Comparison of ENCODE assay signal across 8 cellular contexts in the genomic region with DNA sequence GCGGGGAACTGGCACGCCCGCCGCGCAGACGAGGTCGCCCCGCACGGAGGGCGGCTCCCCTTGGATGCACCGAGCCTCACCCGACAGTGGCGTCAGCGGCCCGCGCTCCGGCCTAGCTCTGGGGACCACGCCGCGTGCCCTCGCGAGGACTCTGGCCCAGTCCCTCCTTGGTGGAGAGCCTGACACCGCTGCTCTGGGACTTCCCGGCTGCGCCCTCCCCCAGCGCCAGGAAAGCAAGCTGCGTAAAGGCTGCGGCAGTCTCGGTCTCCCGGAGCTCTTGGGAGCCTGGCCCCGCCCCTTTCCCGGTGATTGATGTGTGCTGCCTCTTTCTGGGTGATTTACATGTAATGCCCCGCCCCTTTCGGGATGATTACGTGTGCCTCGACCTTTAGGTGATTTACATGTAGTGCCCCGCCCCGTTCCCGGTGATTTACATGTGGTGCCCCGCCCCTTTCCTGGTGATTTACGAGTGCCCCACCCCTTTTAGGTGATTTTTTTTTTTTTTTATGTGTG. TPM values are rescaled to one million over a fixed set of nuclear protein-coding genes. Genes with fewer than 3 reads are reported as not detected.
DNase-seq lines count a peak whose midpoint lies in the region; ATAC-seq and TF ChIP-seq lines count a peak whose summit lies in the region.

A gene (minus strand): TSS at position 248 of the 513 bp plus-strand sequence. CDS start 252 bp downstream, outside the sequence.

- peak within 1 kb of the TSS; percentile 91 for H3K9ac ChIP-seq in adipocyte (ENCODE audit: low read length)
- H3K9ac ChIP-seq in parathyroid adenoma, result no peak within 1 kb of the TSS

- WGBS in tibial nerve, 2 donors, result 1% methylated on average over 11 to 32 of the region's 41 CpGs

- no peaks in the 10 kb centered on the region for H3K9me3 ChIP-seq in adipocyte (ENCODE audit: control insufficient read depth, low read length)
- no peaks in the 10 kb centered on the region for H3K9me3 ChIP-seq in cardiac muscle cell (ENCODE audit: low read depth)
- H3K9me3 ChIP-seq in parathyroid adenoma (ENCODE audit: control insufficient read depth, low read length), result no peaks in the 10 kb centered on the region
- no peaks in the 10 kb centered on the region for H3K9me3 ChIP-seq in tibial nerve

- TF ChIP-seq EP300 in tibial nerve (IDR thresholded peaks at IDR 0.05), result peak; percentile 52 to 97

- H3K4me1 ChIP-seq in adipocyte (ENCODE audit: control insufficient read depth, insufficient read depth, low read length) (peaks cover 23% of the 10 kb centered on the region), cardiac muscle cell (ENCODE audit: low read depth) (no peaks in the 10 kb centered on the region), parathyroid adenoma (peaks cover 4% of the 10 kb centered on the region), tibial nerve (peaks cover 0 to 77% (median 15%) of the 10 kb centered on the region in 4 donors)

- TF ChIP-seq POLR2A in GM10847 (IDR thresholded peaks at IDR 0.05; ENCODE audit: extremely low read depth, insufficient read length), result peak; percentile 83
- TF ChIP-seq POLR2A in tibial nerve (IDR thresholded peaks at IDR 0.05), result peak; percentile 79 to 92

- H3K27ac ChIP-seq in cardiac muscle cell (peak within 1 kb of the TSS; percentile 89), parathyroid adenoma (peak within 1 kb of the TSS; percentile 59), tibial nerve (peak within 1 kb of the TSS; percentile 90 to 96 (median 95))

- TF ChIP-seq CTCF in cardiac muscle cell (IDR thresholded peaks at IDR 0.05; ENCODE audit: low read depth, low read length) (no peak), parathyroid adenoma (IDR thresholded peaks at IDR 0.05) (no peak), tibial nerve (IDR thresholded peaks at IDR 0.05) (no peak)

- peaks cover 3% of the 10 kb centered on the region for H3K79me2 ChIP-seq in parathyroid adenoma

- peaks cover 30% of the 10 kb centered on the region for H3K36me3 ChIP-seq in adipocyte (ENCODE audit: control insufficient read depth, insufficient read depth, low read length, severe bottlenecking)
- peaks cover 16% of the 10 kb centered on the region for H3K36me3 ChIP-seq in cardiac muscle cell
- no peaks in the 10 kb centered on the region for H3K36me3 ChIP-seq in parathyroid adenoma (ENCODE audit: control insufficient read depth, insufficient read depth, low read length)
- peaks cover 0 to 38% (median 18%) of the 10 kb centered on the region in 3 donors for H3K36me3 ChIP-seq in tibial nerve

- DNase-seq in NCI-H1092 (lab: John Stamatoyannopoulos, UW) (peak; percentile 66), SW 1271 (lab: John Stamatoyannopoulos, UW) (peak; percentile 78 to 92), adipocyte (ENCODE audit: low read depth) (peak; percentile 100), cardiac muscle cell (ENCODE audit: low read depth in 1 of 2, low spot score in 1 of 2) (peak; percentile 100), tibial nerve (ENCODE audit: low spot score in 2 of 2) (peak; percentile 100)

- H3K4me3 ChIP-seq in adipocyte (ENCODE audit: low read length) (peak within 1 kb of the TSS; percentile 81), cardiac muscle cell (peak within 1 kb of the TSS; percentile 62), parathyroid adenoma (ENCODE audit: low read depth, low read length) (peak within 1 kb of the TSS; percentile 81), tibial nerve (peak within 1 kb of the TSS; percentile 59 to 73 (median 72))

- peak within 1 kb of the TSS; percentile 97 for H3K4me2 ChIP-seq in parathyroid adenoma (ENCODE audit: low read length)

- peak within 1 kb of the TSS; percentile 96 for H2AFZ ChIP-seq in parathyroid adenoma

- ATAC-seq in HG02588 (IDR thresholded peaks at IDR 0.05; ENCODE audit: unreplicated experiment), result peak; percentile 46

- H3K27me3 ChIP-seq in adipocyte (replicated peaks; ENCODE audit: control insufficient read depth, insufficient read depth, low read length) (no peaks in the 10 kb centered on the region), cardiac muscle cell (no peaks in the 10 kb centered on the region), parathyroid adenoma (ENCODE audit: control insufficient read depth, insufficient read depth, low read length) (no peaks in the 10 kb centered on the region), tibial nerve (no peaks in the 10 kb centered on the region)

RNA-seq across cellular contexts. Expression of the gene that starts here (rescaled TPM):
- total RNA-seq in cardiac muscle cell, result 6.3 and 7.6 TPM in 2 replicates
- 0.77 TPM in 1 of 2 replicates, not detected in the other for polyA plus RNA-seq in cardiac muscle cell
- total RNA-seq in tibial nerve, result 10 to 100 TPM in 1 of 4 donors, 1 to 10 TPM in 3; 5.9 to 10.3 (median 9.4) TPM

Comparison
In these comparisons a context has a peak if more than half of its experiments do, and no peak if none do; other contexts are left out.
1. Peak in every context shown above with its lines: DNase-seq, ATAC-seq, H3K4me3 ChIP-seq and H3K27ac ChIP-seq.